1 cellular context compared by ENCODE assay signal in genomic region chr11:45930031-45930794, GRCh38.
TF ChIP-seq lines count a peak whose summit lies in the region.

No MANE protein-coding gene starts in this region.

TF ChIP-seq in K562, 482 proteins besides CTCF, POLR2A, EP300 and RAD21 (continued from another document):
- no peak for TF ChIP-seq UBTF (IDR thresholded peaks at IDR 0.05; ENCODE audit: borderline replicate concordance in 1 of 2, low read depth in 2 of 2, low read length in 2 of 2)
- no peak for TF ChIP-seq ZNF764 (CRISPR knock-in tag; IDR thresholded peaks at IDR 0.05; ENCODE audit: low read depth)
- no peak for TF ChIP-seq ZNF398 (CRISPR knock-in tag; IDR thresholded peaks at IDR 0.05)
- no peak for TF ChIP-seq ZMIZ1 (IDR thresholded peaks at IDR 0.05; ENCODE audit: low read depth in 2 of 2, low read length in 2 of 2)
- TF ChIP-seq FOXP1 (CRISPR knock-in tag; IDR thresholded peaks at IDR 0.05) = no peak
- TF ChIP-seq HMBOX1 (IDR thresholded peaks at IDR 0.05) = no peak
- no peak for TF ChIP-seq REST (CRISPR knock-in tag; IDR thresholded peaks at IDR 0.05; ENCODE audit: low read depth)
- TF ChIP-seq MITF (IDR thresholded peaks at IDR 0.05) = no peak
- peak; percentile 75 for TF ChIP-seq NFIC (IDR thresholded peaks at IDR 0.05)
- no peak for TF ChIP-seq NCOA2 (IDR thresholded peaks at IDR 0.05; ENCODE audit: partially characterized antibody in 2 of 2)
- TF ChIP-seq BHLHE40 (IDR thresholded peaks at IDR 0.05; ENCODE audit: low read length) = peak; percentile 43; the same call in 1 of the 2 replicates
- no peak for TF ChIP-seq PHB2 (IDR thresholded peaks at IDR 0.05; ENCODE audit: low read depth)
- no peak for TF ChIP-seq DLX4 (CRISPR knock-in tag; IDR thresholded peaks at IDR 0.05)
- TF ChIP-seq NUFIP1 (IDR thresholded peaks at IDR 0.05; ENCODE audit: partially characterized antibody) = no peak
- no peak for TF ChIP-seq TEAD2 (tag; IDR thresholded peaks at IDR 0.05)
- no peak for TF ChIP-seq XRCC3 (IDR thresholded peaks at IDR 0.05)
- TF ChIP-seq TFAP4 (CRISPR knock-in tag; IDR thresholded peaks at IDR 0.05; ENCODE audit: borderline replicate concordance) = peak; percentile 82; the same call in 1 of the 2 replicates
- TF ChIP-seq CEBPB (tag; IDR thresholded peaks at IDR 0.05) = no peak
- no peak for TF ChIP-seq CBX2 (IDR thresholded peaks at IDR 0.05; ENCODE audit: insufficient read depth, low read length, poor library complexity, severe bottlenecking)
- no peak for TF ChIP-seq ZNF354B (CRISPR knock-in tag; IDR thresholded peaks at IDR 0.05)
- TF ChIP-seq TSC22D4 (tag; IDR thresholded peaks at IDR 0.05) = no peak
- TF ChIP-seq GTF2A2 (tag; IDR thresholded peaks at IDR 0.05) = no peak
- TF ChIP-seq EHMT2 (IDR thresholded peaks at IDR 0.05) = no peak
- TF ChIP-seq BMI1 (IDR thresholded peaks at IDR 0.05; ENCODE audit: low read length) = no peak
- TF ChIP-seq U2AF2 (optimal IDR thresholded peaks at IDR 0.05; ENCODE audit: low read depth, low read length) = no peak
